In genomic region chr10:89702121-89702480, GRCh38 we compare ENCODE assay signal across 7 cellular contexts. TPM values are rescaled to one million over a fixed set of nuclear protein-coding genes. Genes with fewer than 3 reads are reported as not detected.
DNase-seq lines count a peak whose midpoint lies in the region; ATAC-seq, FAIRE-seq and TF ChIP-seq lines count a peak whose summit lies in the region.

No MANE protein-coding gene starts in this region.

- H3K9ac ChIP-seq in MM.1S (ENCODE audit: low read length) (peak overlapping the region; percentile 60), keratinocyte (ENCODE audit: control insufficient read depth, extremely low read depth, insufficient read depth, low read length) (peak overlapping the region; percentile 93)

- dilution Hi-C loops in keratinocyte (cut with MboI; ENCODE audit: extremely low pct_ligation_motif_present, low sequenced_read_pairs) = no loop called here

- no peaks in the 10 kb centered on the region for H3K27me3 Mint-ChIP-seq in activated T-helper 2 cell treated with anti-CD3 and anti-CD28 coated beads, Interferon-gamma antibody, Interleukin-2, Interleukin-4, amounts not matched to agents 10 μg/mL and 5 μg/mL and 100 μg/mL, durations not matched to agents 14 hours and 24 hours and 36 hours (ENCODE audit: low read depth)

- H3K4me3 ChIP-seq in GM06990 (replicated peaks; ENCODE audit: low read depth, low read length) = peak overlapping the region; percentile 86
- H3K4me3 ChIP-seq in MM.1S (ENCODE audit: low read length) = peak overlapping the region; percentile 93
- peak overlapping the region; percentile 53 to 95 (median 81) for H3K4me3 ChIP-seq in keratinocyte (ENCODE audit: control insufficient read depth in 2 of 3, extremely low read depth in 1 of 3, insufficient read depth in 2 of 3, low read depth in 1 of 3, low read length in 3 of 3)
- peak overlapping the region; percentile 58 to 79 (median 74) for H3K4me3 ChIP-seq in stomach

- TF ChIP-seq CTCF in GM06990 (IDR thresholded peaks at IDR 0.05; ENCODE audit: insufficient read depth, low read length, poor library complexity, severe bottlenecking) = no peak
- no peak for TF ChIP-seq CTCF in MM.1S (IDR thresholded peaks at IDR 0.05; ENCODE audit: low read length)
- TF ChIP-seq CTCF in keratinocyte (optimal IDR thresholded peaks at IDR 0.05 in 1 of 3, IDR thresholded peaks at IDR 0.05 in 1 of 3, conservative IDR thresholded peaks at IDR 0.05 in 1 of 3; ENCODE audit: extremely low read depth in 1 of 3, insufficient read depth in 2 of 3, low read length in 3 of 3) = no peak
- TF ChIP-seq CTCF in stomach (IDR thresholded peaks at IDR 0.05) = no peak

- 5 to 15% (median 11%) methylated on average over 7 of the region's 7 CpGs for WGBS in stomach, 5 donors

- H3K9me3 Mint-ChIP-seq in activated T-helper 2 cell treated with anti-CD3 and anti-CD28 coated beads, Interferon-gamma antibody, Interleukin-2, Interleukin-4, amounts not matched to agents 10 μg/mL and 5 μg/mL and 100 μg/mL, durations not matched to agents 14 hours and 24 hours and 36 hours = no peaks in the 10 kb centered on the region

- peak; percentile 26 for DNase-seq in GM06990 (ENCODE audit: extremely low read depth, insufficient read length)
- peak; percentile 28 for DNase-seq in MM.1S
- peak; percentile 14 for DNase-seq in activated T-helper 2 cell treated with anti-CD3 and anti-CD28 coated beads, Interferon-gamma antibody, Interleukin-2, Interleukin-4, amounts not matched to agents 10 μg/mL and 5 μg/mL and 100 μg/mL, durations not matched to agents 14 hours and 24 hours and 36 hours (ENCODE audit: low spot score)
- DNase-seq in keratinocyte (ENCODE audit: low read depth, low spot score) = no peak
- DNase-seq in stomach = no peak

- H4K20me1 ChIP-seq in MM.1S (ENCODE audit: insufficient read depth, low read length) (no peaks in the 10 kb centered on the region), keratinocyte (ENCODE audit: control insufficient read depth, extremely low read depth, insufficient read depth, low read length) (no peaks in the 10 kb centered on the region)

- FAIRE-seq in keratinocyte (lab: Jason Lieb, UNC) = no peak

- no peak for TF ChIP-seq EP300 in stomach (IDR thresholded peaks at IDR 0.05)

- H3K36me3 ChIP-seq in GM06990 (ENCODE audit: control insufficient read depth, insufficient read depth, low read length) (no peaks in the 10 kb centered on the region), MM.1S (replicated peaks; ENCODE audit: insufficient read depth, low read length) (no peaks in the 10 kb centered on the region), keratinocyte (ENCODE audit: control insufficient read depth in 2 of 2, extremely low read depth in 1 of 2, insufficient read depth in 2 of 2, low read length in 2 of 2) (peaks cover 0 to 5% of the 10 kb centered on the region in 2 experiments), stomach (no peaks in the 10 kb centered on the region)

- no peak for TF ChIP-seq POLR2A in stomach (IDR thresholded peaks at IDR 0.05)

- peaks cover 3% of the 10 kb centered on the region; the same call in 1 of the 2 replicates for H3F3A ChIP-seq in MM.1S (ENCODE audit: insufficient read depth, low read length)

- intact Hi-C loops in activated T-helper 2 cell treated with anti-CD3 and anti-CD28 coated beads, Interferon-gamma antibody, Interleukin-2, Interleukin-4, amounts not matched to agents 10 μg/mL and 5 μg/mL and 100 μg/mL, durations not matched to agents 14 hours and 24 hours and 36 hours (cut with micrococcal nuclease) = loop anchor here (5.0 kb wide), 4 partner anchors 35 to 1170 kb away; partner anchors contain the start of genes LIPA and RPP30
- intact Hi-C loops in stomach (cut with DNase I; ENCODE audit: low total_unique reads) = no loop called here

- peak overlapping the region; percentile 34; the same call in 1 of the 2 replicates for H3K27ac ChIP-seq in MM.1S (ENCODE audit: low read length)
- peak overlapping the region; percentile 97 for H3K27ac ChIP-seq in keratinocyte (ENCODE audit: control insufficient read depth, insufficient read depth, low read length)
- peak overlapping the region in 4 of 5 donors; percentile 78 to 92 (median 87) for H3K27ac ChIP-seq in stomach

- no peak for ATAC-seq in GM21390 (IDR thresholded peaks at IDR 0.05; ENCODE audit: unreplicated experiment)
- no peak for ATAC-seq in GM19397 (IDR thresholded peaks at IDR 0.05; ENCODE audit: unreplicated experiment)

- H2AFZ ChIP-seq in MM.1S (ENCODE audit: low read length) (peak overlapping the region; percentile 72), keratinocyte (ENCODE audit: control insufficient read depth, low read length) (peak overlapping the region; percentile 96)

- H3K9me3 ChIP-seq in MM.1S (replicated peaks; ENCODE audit: insufficient read depth, low read length) = no peaks in the 10 kb centered on the region
- no peaks in the 10 kb centered on the region for H3K9me3 ChIP-seq in keratinocyte (ENCODE audit: control insufficient read depth, low read depth, low read length)
- H3K9me3 ChIP-seq in stomach = no peaks in the 10 kb centered on the region

- peaks cover 52% of the 10 kb centered on the region for H3K4me1 Mint-ChIP-seq in activated T-helper 2 cell treated with anti-CD3 and anti-CD28 coated beads, Interferon-gamma antibody, Interleukin-2, Interleukin-4, amounts not matched to agents 10 μg/mL and 5 μg/mL and 100 μg/mL, durations not matched to agents 14 hours and 24 hours and 36 hours (ENCODE audit: low read depth)

- no peaks in the 10 kb centered on the region for H3K9me1 ChIP-seq in keratinocyte (ENCODE audit: control insufficient read depth, extremely low read depth, insufficient read depth, low read length)

- H3K9me2 ChIP-seq in MM.1S (replicated peaks; ENCODE audit: insufficient read depth, low read length) = no peaks in the 10 kb centered on the region

- H3K27ac Mint-ChIP-seq in activated T-helper 2 cell treated with anti-CD3 and anti-CD28 coated beads, Interferon-gamma antibody, Interleukin-2, Interleukin-4, amounts not matched to agents 10 μg/mL and 5 μg/mL and 100 μg/mL, durations not matched to agents 14 hours and 24 hours and 36 hours = peak overlapping the region; percentile 96

- H3K79me2 ChIP-seq in MM.1S (ENCODE audit: low read length) = peaks cover 57% of the 10 kb centered on the region
- peaks cover 50% of the 10 kb centered on the region for H3K79me2 ChIP-seq in keratinocyte (ENCODE audit: control insufficient read depth, insufficient read depth, low read length)

- H3K36me3 Mint-ChIP-seq in activated T-helper 2 cell treated with anti-CD3 and anti-CD28 coated beads, Interferon-gamma antibody, Interleukin-2, Interleukin-4, amounts not matched to agents 10 μg/mL and 5 μg/mL and 100 μg/mL, durations not matched to agents 14 hours and 24 hours and 36 hours (ENCODE audit: low read depth) = peaks cover 31% of the 10 kb centered on the region

- H3K4me2 ChIP-seq in MM.1S (ENCODE audit: low read depth, low read length) (peak overlapping the region; percentile 76), keratinocyte (ENCODE audit: control insufficient read depth, extremely low read depth, insufficient read depth, low read depth, low read length) (peak overlapping the region; percentile 93)

- H3K27me3 ChIP-seq in GM06990 (replicated peaks; ENCODE audit: control insufficient read depth, insufficient read depth, low read length) = no peaks in the 10 kb centered on the region
- H3K27me3 ChIP-seq in MM.1S (replicated peaks; ENCODE audit: insufficient read depth, low read length) = no peaks in the 10 kb centered on the region
- no peaks in the 10 kb centered on the region for H3K27me3 ChIP-seq in keratinocyte (ENCODE audit: control insufficient read depth, extremely low read depth, insufficient read depth, low read length)
- no peaks in the 10 kb centered on the region for H3K27me3 ChIP-seq in stomach

- H3K4me3 Mint-ChIP-seq in activated T-helper 2 cell treated with anti-CD3 and anti-CD28 coated beads, Interferon-gamma antibody, Interleukin-2, Interleukin-4, amounts not matched to agents 10 μg/mL and 5 μg/mL and 100 μg/mL, durations not matched to agents 14 hours and 24 hours and 36 hours (ENCODE audit: low read depth) = peak overlapping the region; percentile 97

- H3K4me1 ChIP-seq in MM.1S (ENCODE audit: low read length) (peaks cover 9% of the 10 kb centered on the region), keratinocyte (ENCODE audit: control insufficient read depth, extremely low read depth, insufficient read depth, low read length) (peaks cover 20% of the 10 kb centered on the region), stomach (peaks cover 5 to 20% (median 12%) of the 10 kb centered on the region in 4 donors)

RNA-seq across cellular contexts. Expression of gene KIF20B, which starts 0.7 kb away (rescaled TPM):
- 59.2 and 64.1 TPM in 2 replicates for total RNA-seq in activated T-helper 2 cell treated with anti-CD3 and anti-CD28 coated beads, Interferon-gamma antibody, Interleukin-2, Interleukin-4, amounts not matched to agents 10 μg/mL and 5 μg/mL and 100 μg/mL, durations not matched to agents 14 hours and 24 hours and 36 hours
- polyA plus RNA-seq in keratinocyte (2.5 to 9.2 TPM (median 5.8 TPM) in 3 replicates), stomach (1 to 10 TPM; 1.5 to 2.4 (median 1.6) TPM)
- polyA plus RNA-seq in keratinocyte (2011; ENCODE audit: low read depth) = 8.2 TPM
- 1.4 and 4.0 TPM in 2 replicates for polyA plus RNA-seq in keratinocyte (2011; cell fraction: cytosol; rRNA removed)
- polyA plus RNA-seq in keratinocyte (2011; cell fraction: nucleus; rRNA removed) = 5.2 and 5.7 TPM in 2 replicates
- polyA plus RNA-seq in keratinocyte (2012; ENCODE audit: low replicate concordance) = 1.4 and 8.2 TPM in 2 replicates
- 1.7 to 21.2 TPM (median 5.3 TPM) in 3 replicates for polyA minus RNA-seq in keratinocyte
- polyA minus RNA-seq in keratinocyte (2011; cell fraction: cytosol; rRNA and poly(A)+ RNA removed) = 1.3 TPM
- polyA minus RNA-seq in keratinocyte (2011; cell fraction: nucleus; rRNA and poly(A)+ RNA removed) = 3.6 and 7.3 TPM in 2 replicates
- total RNA-seq in stomach = 10 to 100 TPM in 1 of 5 donors, 1 to 10 TPM in 4; 1.8 to 10.6 (median 5.2) TPM

RNA-seq across cellular contexts. Expression of gene PANK1, which starts 57.1 kb away (rescaled TPM):
- 5.7 and 9.2 TPM in 2 replicates for total RNA-seq in activated T-helper 2 cell treated with anti-CD3 and anti-CD28 coated beads, Interferon-gamma antibody, Interleukin-2, Interleukin-4, amounts not matched to agents 10 μg/mL and 5 μg/mL and 100 μg/mL, durations not matched to agents 14 hours and 24 hours and 36 hours
- polyA plus RNA-seq in keratinocyte (6.0 to 9.5 TPM (median 6.8 TPM) in 3 replicates), stomach (1 to 10 TPM; 2.0 to 4.6 (median 3.1) TPM)
- polyA plus RNA-seq in keratinocyte (2011; ENCODE audit: low read depth) = 8.6 TPM
- 4.2 and 6.4 TPM in 2 replicates for polyA plus RNA-seq in keratinocyte (2011; cell fraction: cytosol; rRNA removed)
- 9.1 and 9.3 TPM in 2 replicates for polyA plus RNA-seq in keratinocyte (2011; cell fraction: nucleus; rRNA removed)
- polyA plus RNA-seq in keratinocyte (2012; ENCODE audit: low replicate concordance) = 4.0 and 6.2 TPM in 2 replicates
- polyA minus RNA-seq in keratinocyte = 2.7 to 10.6 TPM (median 10.0 TPM) in 3 replicates
- polyA minus RNA-seq in keratinocyte (2011; cell fraction: cytosol; rRNA and poly(A)+ RNA removed) = 4.2 TPM
- polyA minus RNA-seq in keratinocyte (2011; cell fraction: nucleus; rRNA and poly(A)+ RNA removed) = 7.3 and 12.2 TPM in 2 replicates
- 1 to 10 TPM in 4 of 5 donors, not detected in 1; 1.8 to 7.4 (median 6.7) TPM for total RNA-seq in stomach

Comparison
In these comparisons a context has a peak if more than half of its experiments do, and no peak if none do; other contexts are left out.
1. DNase-seq: peak in GM06990 (single experiment), MM.1S (single experiment) and activated T-helper 2 cell treated with anti-CD3 and anti-CD28 coated beads, Interferon-gamma antibody, Interleukin-2, Interleukin-4, amounts not matched to agents 10 μg/mL and 5 μg/mL and 100 μg/mL, durations not matched to agents 14 hours and 24 hours and 36 hours (single experiment); none in keratinocyte (single experiment) and stomach (single experiment).
2. H3K27ac ChIP-seq: peak in every context shown above with its lines; median percentile 97 in keratinocyte; 87 in stomach; 34 in MM.1S.
3. Peak in every context shown above with its lines, with median percentiles within 50 percentile points of each other: H3K4me3 ChIP-seq.